ENCODE assay signal across 11 cellular contexts in the genomic region with DNA sequence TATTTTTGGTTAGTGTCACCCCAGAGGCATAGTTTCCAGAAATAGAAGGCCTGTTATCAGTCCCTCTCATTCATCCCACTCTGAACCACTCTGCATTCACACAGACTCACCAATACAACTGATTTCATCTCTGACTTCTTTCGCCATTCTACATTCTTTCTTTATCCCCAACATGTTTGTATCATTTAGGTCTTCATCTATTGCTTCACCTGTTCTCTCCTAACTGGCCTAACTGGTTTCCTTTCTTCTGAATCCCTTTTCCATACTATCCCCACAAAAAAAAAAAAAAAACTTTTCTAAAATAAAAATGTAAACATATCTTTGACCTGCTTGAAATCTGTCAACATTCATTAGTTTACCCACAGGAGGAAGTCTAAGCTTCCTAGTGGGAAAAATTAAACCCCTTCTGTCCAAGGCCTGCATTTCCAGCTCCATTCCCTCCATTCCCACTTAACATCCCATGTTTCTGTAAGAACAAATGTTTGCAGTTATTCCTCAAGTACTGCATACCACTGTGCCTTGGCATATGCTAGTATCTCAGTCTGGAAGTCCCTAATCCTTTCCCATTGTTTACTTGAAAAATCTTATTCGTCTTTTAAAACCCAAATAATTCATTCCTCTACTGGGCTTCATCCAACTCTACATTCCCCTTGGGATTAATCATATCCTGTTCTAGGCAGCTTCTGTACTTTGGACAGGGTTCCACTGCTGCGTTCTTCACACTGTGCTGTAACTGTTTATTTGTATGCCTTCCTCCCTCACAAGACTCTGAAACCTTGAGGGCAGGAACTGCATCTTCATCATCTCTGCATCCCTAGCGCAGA.
DNase-seq lines count a peak whose midpoint lies in the region; ATAC-seq lines count a peak whose summit lies in the region.
"Had no signal": no experiment of that assay in that cellular context is flagged by ENCODE, and none has a peak within 500 bp of the region (broad histone marks: within the 10 kb centered on the region; RNA-seq: fewer than 3 reads in every experiment).

No MANE protein-coding gene starts in this region.

- DNase-seq in ACHN (peak; percentile 87), LHCN-M2 (ENCODE audit: low read depth) (peak; percentile 85), dedifferentiated amniotic fluid mesenchymal stem cell (ENCODE audit: extremely low spot score) (peak; percentile 42), left lobe of liver (ENCODE audit: low spot score) (no peak), NCI-H1105 (lab: John Stamatoyannopoulos, UW) (no peak), SHP77 (lab: John Stamatoyannopoulos, UW) (no peak)
- DNase-seq in activated naive CD4-positive, alpha-beta T cell treated with Interleukin-2 at 50 U/mL for 16 hours = no peak
- DNase-seq: NCI-H526 treated with DMSO at 0.1 percent for 48 hours, WERI-Rb-1 had no signal

- in situ Hi-C loops in ACHN (cut with HindIII; ENCODE audit: low pct_ligation_motif_present, low pct_unique_long_range_greater_than_20kb, low sequenced_read_pairs) = no loop called here

- peak; percentile 74 for ATAC-seq in left lobe of liver
- no peak for ATAC-seq in GM21515 (IDR thresholded peaks at IDR 0.05; ENCODE audit: unreplicated experiment)
- ATAC-seq: HCT116 had no signal

Comparison
In these comparisons a context has a peak if more than half of its experiments do, and no peak if none do; other contexts are left out.
1. DNase-seq: peak in ACHN (single experiment), LHCN-M2 (single experiment) and dedifferentiated amniotic fluid mesenchymal stem cell (single experiment); none in left lobe of liver (single experiment), activated naive CD4-positive, alpha-beta T cell treated with Interleukin-2 at 50 U/mL for 16 hours (single experiment), NCI-H1105 (single experiment) and SHP77 (0 of 2).